Comparison of ENCODE assay signal across 19 cellular contexts in genomic region chr7:94109556-94109955, GRCh38.
A peak's percentile ranks its signal among the peaks of the same experiment; 100 is the strongest.
DNase-seq lines count a peak whose midpoint lies in the region; ATAC-seq and TF ChIP-seq lines count a peak whose summit lies in the region.
"Had no signal": no experiment of that assay in that cellular context is flagged by ENCODE, and none has a peak within 500 bp of the region (broad histone marks: within the 10 kb centered on the region; RNA-seq: fewer than 3 reads in every experiment).

No MANE protein-coding gene starts in this region.

- intact Hi-C loops in left ventricle myocardium superior (cut with micrococcal nuclease), result no loop called here

- DNase-seq in NCI-H69 (lab: John Stamatoyannopoulos, UW), result peak; percentile 7
- no peak for DNase-seq in left ventricle myocardium superior
- DNase-seq in dermis blood vessel endothelial cell, result no peak
- DNase-seq: DMS79, GM23248, MG63, NCI-H1417 treated with DMSO at 0.1 percent for 48 hours, NCI-H187 treated with DMSO at 0.1 percent for 48 hours, NCI-H2107, NCI-H446 treated with DMSO at 0.1 percent for 48 hours, OCI-M1, Right ventricle myocardium superior, T-helper 9 cell had no signal

- no peak for TF ChIP-seq POLR2A in GM18505 (IDR thresholded peaks at IDR 0.05; ENCODE audit: borderline replicate concordance, extremely low read depth, insufficient read depth, insufficient read length)

- ATAC-seq in GM18867 (IDR thresholded peaks at IDR 0.05; ENCODE audit: unreplicated experiment) (peak; percentile 72), GM19035 (IDR thresholded peaks at IDR 0.05; ENCODE audit: unreplicated experiment) (peak; percentile 62), HG02798 (IDR thresholded peaks at IDR 0.05; ENCODE audit: poor library complexity, unreplicated experiment) (peak; percentile 46), GM18505 (IDR thresholded peaks at IDR 0.05; ENCODE audit: unreplicated experiment) (no peak), left ventricle myocardium superior (no peak)
- ATAC-seq: A549, K562 had no signal

Comparison
In these comparisons a context has a peak if more than half of its experiments do, and no peak if none do; other contexts are left out.
1. ATAC-seq: peak in GM18867 (single experiment), GM19035 (single experiment) and HG02798 (single experiment); none in GM18505 (single experiment) and left ventricle myocardium superior (single experiment).